Comparison of ENCODE assay signal across 1 cellular context in the genomic region with DNA sequence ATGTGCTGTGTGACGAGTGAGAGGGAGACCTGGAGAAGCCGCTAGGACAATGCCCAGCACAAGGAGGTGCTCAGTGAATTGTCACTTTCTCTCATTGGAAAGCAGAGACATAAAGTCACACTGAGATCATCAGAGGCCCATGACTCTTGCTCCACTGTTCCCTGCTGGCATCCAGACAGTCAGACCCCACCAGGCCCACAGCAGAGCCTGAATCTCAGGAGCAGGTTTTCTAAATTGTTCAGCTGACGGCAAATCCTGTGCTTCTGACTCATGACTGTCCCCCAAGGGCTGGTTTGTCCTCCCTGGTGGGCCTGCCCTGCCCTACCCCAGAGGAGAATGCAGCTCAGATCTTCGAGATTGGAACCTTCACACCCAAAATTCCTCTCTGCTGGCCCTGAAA.
TF ChIP-seq lines count a peak whose summit lies in the region.

No MANE protein-coding gene starts in this region.

TF ChIP-seq in HEK293, 187 proteins besides CTCF, POLR2A, EP300 and RAD21 (continued from another document):
- TF ChIP-seq ZNF449 (tag by site-specific recombination; IDR thresholded peaks at IDR 0.05) = no peak
- TF ChIP-seq ZFP37 (tag by site-specific recombination; IDR thresholded peaks at IDR 0.05) = no peak
- TF ChIP-seq PRDM1 (tag by site-specific recombination; IDR thresholded peaks at IDR 0.05) = peak; percentile 61; the same call in 1 of the 2 replicates
- no peak for TF ChIP-seq ZNF274 (IDR thresholded peaks at IDR 0.05; ENCODE audit: low read length)
- no peak for TF ChIP-seq ZNF274 (tag by site-specific recombination; IDR thresholded peaks at IDR 0.05; ENCODE audit: borderline replicate concordance)
- no peak for TF ChIP-seq ZNF692 (tag by site-specific recombination; IDR thresholded peaks at IDR 0.05)
- TF ChIP-seq ATF2 (tag by site-specific recombination; IDR thresholded peaks at IDR 0.05; ENCODE audit: low read depth) = no peak
- no peak for TF ChIP-seq ZBTB48 (tag by site-specific recombination; IDR thresholded peaks at IDR 0.05)
- no peak for TF ChIP-seq ZNF529 (tag by site-specific recombination; IDR thresholded peaks at IDR 0.05; ENCODE audit: insufficient replicate concordance)
- TF ChIP-seq TSHZ1 (tag by site-specific recombination; IDR thresholded peaks at IDR 0.05; ENCODE audit: borderline replicate concordance) = no peak
- TF ChIP-seq ZBTB44 (tag by site-specific recombination; IDR thresholded peaks at IDR 0.05) = no peak
- TF ChIP-seq GLI4 (tag by site-specific recombination; IDR thresholded peaks at IDR 0.05) = no peak
- TF ChIP-seq ZNF518A (tag by site-specific recombination; conservative IDR thresholded peaks at IDR 0.05; ENCODE audit: low read depth) = no peak
- no peak for TF ChIP-seq ZBTB7A (tag by site-specific recombination; IDR thresholded peaks at IDR 0.05; ENCODE audit: low read depth)
